Comparison of ENCODE assay signal across 20 cellular contexts in genomic region chr18:55999641-56000040, GRCh38.
DNase-seq lines count a peak whose midpoint lies in the region; FAIRE-seq and TF ChIP-seq lines count a peak whose summit lies in the region.
"Had no signal": no experiment of that assay in that cellular context is flagged by ENCODE, and none has a peak within 500 bp of the region (broad histone marks: within the 10 kb centered on the region; RNA-seq: fewer than 3 reads in every experiment).

No MANE protein-coding gene starts in this region.

- peak overlapping the region; percentile 15 for H3K27ac Mint-ChIP-seq in osteocyte (ENCODE audit: unreplicated experiment)
- no peak overlapping the region for H3K27ac Mint-ChIP-seq in activated CD4-positive, alpha-beta memory T cell treated with anti-CD3 and anti-CD28 coated beads, Interleukin-2, amount 10 ng/mL, durations not matched to agents 7 days and 5 days
- H3K27ac Mint-ChIP-seq: activated naive CD8-positive, alpha-beta T cell treated with anti-CD3 and anti-CD28 coated beads, Interleukin-2, amount 10 ng/mL, durations not matched to agents 7 days and 5 days had no signal

- no peaks in the 10 kb centered on the region for H3K27me3 Mint-ChIP-seq in osteocyte (ENCODE audit: unreplicated experiment)
- H3K27me3 Mint-ChIP-seq in activated CD4-positive, alpha-beta memory T cell treated with anti-CD3 and anti-CD28 coated beads, Interleukin-2, amount 10 ng/mL, durations not matched to agents 7 days and 5 days, result no peaks in the 10 kb centered on the region
- H3K27me3 Mint-ChIP-seq: activated naive CD8-positive, alpha-beta T cell treated with anti-CD3 and anti-CD28 coated beads, Interleukin-2, amount 10 ng/mL, durations not matched to agents 7 days and 5 days had no signal

- H3K4me3 ChIP-seq in fibroblast of villous mesenchyme (ENCODE audit: low read depth, low read length), result no peak overlapping the region
- H3K4me3 ChIP-seq: right lobe of liver had no signal

- H3K9me3 Mint-ChIP-seq in osteocyte (ENCODE audit: unreplicated experiment), result no peaks in the 10 kb centered on the region
- H3K9me3 Mint-ChIP-seq in activated CD4-positive, alpha-beta memory T cell treated with anti-CD3 and anti-CD28 coated beads, Interleukin-2, amount 10 ng/mL, durations not matched to agents 7 days and 5 days, result no peaks in the 10 kb centered on the region
- H3K9me3 Mint-ChIP-seq: activated naive CD8-positive, alpha-beta T cell treated with anti-CD3 and anti-CD28 coated beads, Interleukin-2, amount 10 ng/mL, durations not matched to agents 7 days and 5 days; WTC11 had no signal

- H3K27ac ChIP-seq in angular gyrus (ENCODE audit: low read depth, low read length), result peak overlapping the region; percentile 89
- H3K27ac ChIP-seq: HL-60, right lobe of liver had no signal

- no peak overlapping the region for H3K4me3 Mint-ChIP-seq in osteocyte (ENCODE audit: unreplicated experiment)
- H3K4me3 Mint-ChIP-seq in activated CD4-positive, alpha-beta memory T cell treated with anti-CD3 and anti-CD28 coated beads, Interleukin-2, amount 10 ng/mL, durations not matched to agents 7 days and 5 days, result no peak overlapping the region
- H3K4me3 Mint-ChIP-seq: activated naive CD8-positive, alpha-beta T cell treated with anti-CD3 and anti-CD28 coated beads, Interleukin-2, amount 10 ng/mL, durations not matched to agents 7 days and 5 days; WTC11 had no signal

- DNase-seq in EH (ENCODE audit: low read depth) (peak; percentile 46), fibroblast of villous mesenchyme (ENCODE audit: low read depth) (peak; percentile 27), osteocyte (ENCODE audit: extremely low spot score, unreplicated experiment) (no peak), GM20000 (ENCODE audit: low spot score) (no peak), NCI-H2029 (lab: John Stamatoyannopoulos, UW) (no peak), HTR-8/SVneo (ENCODE audit: insufficient read length, low spot score) (no peak)
- no peak for DNase-seq in activated CD4-positive, alpha-beta memory T cell treated with anti-CD3 and anti-CD28 coated beads, Interleukin-2, amount 10 ng/mL, durations not matched to agents 7 days and 5 days
- DNase-seq: activated CD8-positive, alpha-beta memory T cell treated with anti-CD3 and anti-CD28 coated beads for 24 hours; activated naive CD8-positive, alpha-beta T cell treated with anti-CD3 and anti-CD28 coated beads, Interleukin-2, amount 10 ng/mL, durations not matched to agents 7 days and 5 days; GOT3; KBM-7; NCI-H2029 treated with DMSO at 0.1 percent for 48 hours; right lobe of liver; stimulated activated naive CD4-positive, alpha-beta T cell; trophoblast cell had no signal

- POLR2A ChIA-PET in activated CD4-positive, alpha-beta memory T cell treated with anti-CD3 and anti-CD28 coated beads, Interleukin-2, amount 10 ng/mL, durations not matched to agents 7 days and 5 days (lab: Charles Lee), result no interaction called here

- CTCF ChIA-PET in activated CD4-positive, alpha-beta memory T cell treated with anti-CD3 and anti-CD28 coated beads, Interleukin-2, amount 10 ng/mL, durations not matched to agents 7 days and 5 days (lab: Charles Lee), result no interaction called here

- H3K4me1 Mint-ChIP-seq in osteocyte (ENCODE audit: unreplicated experiment), result peaks cover 33% of the 10 kb centered on the region
- H3K4me1 Mint-ChIP-seq in activated CD4-positive, alpha-beta memory T cell treated with anti-CD3 and anti-CD28 coated beads, Interleukin-2, amount 10 ng/mL, durations not matched to agents 7 days and 5 days, result no peaks in the 10 kb centered on the region
- H3K4me1 Mint-ChIP-seq: activated naive CD8-positive, alpha-beta T cell treated with anti-CD3 and anti-CD28 coated beads, Interleukin-2, amount 10 ng/mL, durations not matched to agents 7 days and 5 days had no signal

- TF ChIP-seq CTCF in fibroblast of villous mesenchyme (IDR thresholded peaks at IDR 0.05; ENCODE audit: insufficient read depth, low read depth, low read length) (no peak), osteocyte (IDR thresholded peaks at IDR 0.05) (no peak), GM20000 (IDR thresholded peaks at IDR 0.05; ENCODE audit: extremely low read depth, missing control alignments) (no peak)

- no peaks in the 10 kb centered on the region for H3K36me3 Mint-ChIP-seq in osteocyte (ENCODE audit: unreplicated experiment)
- no peaks in the 10 kb centered on the region for H3K36me3 Mint-ChIP-seq in activated CD4-positive, alpha-beta memory T cell treated with anti-CD3 and anti-CD28 coated beads, Interleukin-2, amount 10 ng/mL, durations not matched to agents 7 days and 5 days (ENCODE audit: low read depth)
- H3K36me3 Mint-ChIP-seq: activated naive CD8-positive, alpha-beta T cell treated with anti-CD3 and anti-CD28 coated beads, Interleukin-2, amount 10 ng/mL, durations not matched to agents 7 days and 5 days; WTC11 had no signal

- no peak for FAIRE-seq in HTR-8/SVneo (lab: Jason Lieb, UNC)
- FAIRE-seq: bronchial epithelial cell, GM18507 had no signal

Comparison
In these comparisons a context has a peak if more than half of its experiments do, and no peak if none do; other contexts are left out.
1. DNase-seq: peak in EH (single experiment) and fibroblast of villous mesenchyme (single experiment); none in osteocyte (single experiment), GM20000 (single experiment), NCI-H2029 (single experiment), HTR-8/SVneo (single experiment) and activated CD4-positive, alpha-beta memory T cell treated with anti-CD3 and anti-CD28 coated beads, Interleukin-2, amount 10 ng/mL, durations not matched to agents 7 days and 5 days (single experiment).